17 cellular contexts compared by ENCODE assay signal in the genomic region with DNA sequence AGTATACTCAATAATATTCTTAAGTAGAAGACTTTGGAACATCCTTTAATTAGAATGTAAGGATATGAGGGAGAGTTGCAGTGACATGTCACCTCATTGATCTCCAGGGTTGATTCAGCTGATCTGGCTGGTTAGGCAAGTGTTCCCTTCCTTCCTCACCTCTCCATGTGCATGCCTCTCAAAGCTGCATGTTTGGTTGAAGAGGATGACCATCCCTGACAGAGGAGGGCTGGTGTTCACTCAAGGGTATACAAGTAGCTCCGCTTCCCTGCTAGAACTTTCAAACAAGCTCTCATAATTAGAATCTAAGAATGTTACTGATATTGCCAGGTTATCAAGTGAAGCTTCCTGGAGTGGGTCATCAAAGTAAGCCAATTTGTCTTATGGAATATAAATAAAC.
DNase-seq lines count a peak whose midpoint lies in the region; FAIRE-seq and TF ChIP-seq lines count a peak whose summit lies in the region.
"Had no signal": no experiment of that assay in that cellular context is flagged by ENCODE, and none has a peak within 500 bp of the region (broad histone marks: within the 10 kb centered on the region; RNA-seq: fewer than 3 reads in every experiment).

No MANE protein-coding gene starts in this region.

- no peak overlapping the region for H3K9ac ChIP-seq in keratinocyte (ENCODE audit: control insufficient read depth, extremely low read depth, insufficient read depth, low read length)
- H3K9ac ChIP-seq: GM23248 had no signal

- DNase-seq in DMS79 treated with DMSO at 0.1 percent for 48 hours (lab: John Stamatoyannopoulos, UW) (peak; percentile 32), epithelial cell of esophagus (ENCODE audit: low read depth) (peak; percentile 19), keratinocyte (ENCODE audit: low read depth, low spot score) (no peak), cerebellar cortex (ENCODE audit: low spot score) (no peak), anterior cingulate cortex (lab: John Stamatoyannopoulos, UW) (no peak), frontal cortex (ENCODE audit: low spot score in 2 of 2) (no peak)
- DNase-seq: C1 segment of cervical spinal cord; Calu3; CD4-positive, alpha-beta memory T cell; COR-L47; DMS53; EL; GDM1; GM23248; H7; HCEC 1CT had no signal

- FAIRE-seq in keratinocyte (lab: Jason Lieb, UNC) (no peak), frontal cortex (lab: Jason Lieb, UNC) (no peak)
- FAIRE-seq: GM12878 had no signal

- H3K9me3 ChIP-seq in keratinocyte (ENCODE audit: control insufficient read depth, low read depth, low read length): no peaks in the 10 kb centered on the region

- TF ChIP-seq CTCF in epithelial cell of esophagus (IDR thresholded peaks at IDR 0.05; ENCODE audit: insufficient read depth, low read depth, low read length, missing control alignments) (no peak), keratinocyte (optimal IDR thresholded peaks at IDR 0.05 in 1 of 3, IDR thresholded peaks at IDR 0.05 in 1 of 3, conservative IDR thresholded peaks at IDR 0.05 in 1 of 3; ENCODE audit: extremely low read depth in 1 of 3, insufficient read depth in 2 of 3, low read length in 3 of 3) (no peak)

- H3K9me1 ChIP-seq in keratinocyte (ENCODE audit: control insufficient read depth, extremely low read depth, insufficient read depth, low read length): no peaks in the 10 kb centered on the region

- H3K27ac ChIP-seq in keratinocyte (ENCODE audit: control insufficient read depth, insufficient read depth, low read length): peak overlapping the region; percentile 15
- H3K27ac ChIP-seq: GM23248 had no signal

- no peaks in the 10 kb centered on the region for H3K79me2 ChIP-seq in keratinocyte (ENCODE audit: control insufficient read depth, insufficient read depth, low read length)

- peaks cover 14% of the 10 kb centered on the region for H3K4me1 ChIP-seq in keratinocyte (ENCODE audit: control insufficient read depth, extremely low read depth, insufficient read depth, low read length)

- H2AFZ ChIP-seq in keratinocyte (ENCODE audit: control insufficient read depth, low read length): no peak overlapping the region
- H2AFZ ChIP-seq: GM23248 had no signal

- H3K4me3 ChIP-seq in epithelial cell of esophagus (ENCODE audit: low read length) (no peak overlapping the region), keratinocyte (ENCODE audit: control insufficient read depth in 2 of 3, extremely low read depth in 1 of 3, insufficient read depth in 2 of 3, low read depth in 1 of 3, low read length in 3 of 3) (no peak overlapping the region)
- H3K4me3 ChIP-seq: GM12878, GM23248 had no signal

- H3K27me3 ChIP-seq in keratinocyte (ENCODE audit: control insufficient read depth, extremely low read depth, insufficient read depth, low read length): no peaks in the 10 kb centered on the region

- dilution Hi-C loops in keratinocyte (cut with MboI; ENCODE audit: extremely low pct_ligation_motif_present, low sequenced_read_pairs): no loop called here

- peak overlapping the region; percentile 25 for H3K4me2 ChIP-seq in keratinocyte (ENCODE audit: control insufficient read depth, extremely low read depth, insufficient read depth, low read depth, low read length)

- no peaks in the 10 kb centered on the region for H3K36me3 ChIP-seq in keratinocyte (ENCODE audit: control insufficient read depth in 2 of 2, extremely low read depth in 1 of 2, insufficient read depth in 2 of 2, low read length in 2 of 2)

- H4K20me1 ChIP-seq in keratinocyte (ENCODE audit: control insufficient read depth, extremely low read depth, insufficient read depth, low read length): no peaks in the 10 kb centered on the region

Comparison
In these comparisons a context has a peak if more than half of its experiments do, and no peak if none do; other contexts are left out.
1. DNase-seq: peak in DMS79 treated with DMSO at 0.1 percent for 48 hours (single experiment) and epithelial cell of esophagus (single experiment); none in keratinocyte (single experiment), cerebellar cortex (single experiment), anterior cingulate cortex (0 of 58) and frontal cortex (0 of 2).